27 cellular contexts compared by ENCODE assay signal in genomic region chr1:205472737-205473565, GRCh38. TPM values are rescaled to one million over a fixed set of nuclear protein-coding genes. Genes with fewer than 3 reads are reported as not detected.
DNase-seq lines count a peak whose midpoint lies in the region; ATAC-seq, FAIRE-seq and TF ChIP-seq lines count a peak whose summit lies in the region.
"Had no signal": no experiment of that assay in that cellular context is flagged by ENCODE, and none has a peak within 500 bp of the region (broad histone marks: within the 10 kb centered on the region; RNA-seq: fewer than 3 reads in every experiment).

No MANE protein-coding gene starts in this region.

- H3K27me3 Mint-ChIP-seq in WTC11 (ENCODE audit: low read depth): peaks cover 38% of the 10 kb centered on the region
- H3K27me3 Mint-ChIP-seq in nephron progenitor cell (ENCODE audit: low read depth, poor library complexity): peaks cover 33% of the 10 kb centered on the region

- H3K36me3 Mint-ChIP-seq in WTC11 (peaks cover 15% of the 10 kb centered on the region), nephron progenitor cell (ENCODE audit: low read depth) (no peaks in the 10 kb centered on the region)
- H3K36me3 Mint-ChIP-seq: CD4-positive, alpha-beta memory T cell had no signal

- H3K9me3 Mint-ChIP-seq in WTC11 (peaks cover 17% of the 10 kb centered on the region), nephron progenitor cell (peaks cover 15% of the 10 kb centered on the region)

- peaks cover 37% of the 10 kb centered on the region for H3K4me1 Mint-ChIP-seq in WTC11
- H3K4me1 Mint-ChIP-seq in nephron progenitor cell: peaks cover 51% of the 10 kb centered on the region

- peak; percentile 35 for DNase-seq in DMS 273 (lab: John Stamatoyannopoulos, UW; ENCODE audit: unreplicated experiment)
- DNase-seq in DMS 273 treated with DMSO at 0.1 percent for 48 hours (lab: John Stamatoyannopoulos, UW): no peak
- peak; percentile 41 for DNase-seq in HTR-8/SVneo (ENCODE audit: insufficient read length, low spot score)
- no peak for DNase-seq in WTC11 (ENCODE audit: low spot score)
- peak; percentile 42 for DNase-seq in nephron progenitor cell
- no peak for DNase-seq in GM10248 (ENCODE audit: extremely low spot score)
- DNase-seq in SKM-1 treated with dmso at 0.1 percent for 144 hours (lab: John Stamatoyannopoulos, UW; ENCODE audit: unreplicated experiment): no peak
- no peak for DNase-seq in hippocampal formation (lab: John Stamatoyannopoulos, UW)
- DNase-seq: activated CD4-positive, alpha-beta T cell treated with anti-CD3 and anti-CD28 coated beads, Interleukin-2, amount 50 U/mL, for 4 hours; activated naive CD4-positive, alpha-beta T cell treated with anti-CD3 and anti-CD28 coated beads, Interleukin-2, amount 50 U/mL, for 16 hours; amniotic stem cell; CD4-positive, alpha-beta memory T cell; effector CD4-positive, alpha-beta T cell; erythroblast; GOT3; Karpas-422; mucosa of descending colon; NCI-H146; NCI-H774; stimulated activated CD4-positive, alpha-beta T cell treated with anti-CD3 and anti-CD28 coated beads, Interleukin-12 subunit alpha, Interleukin-12 subunit beta, amount 100 ng/mL, for 4 hours; stimulated activated CD4-positive, alpha-beta T cell treated with anti-CD3 and anti-CD28 coated beads, Interleukin-4, amount 100 ng/mL, for 24 hours; substantia nigra; T-helper 9 cell; upper lobe of right lung had no signal

- no peak for TF ChIP-seq CTCF in WTC11 (IDR thresholded peaks at IDR 0.05)
- TF ChIP-seq CTCF in nephron progenitor cell (IDR thresholded peaks at IDR 0.05): no peak
- no peak for TF ChIP-seq CTCF in GM10248 (IDR thresholded peaks at IDR 0.05; ENCODE audit: control extremely low read depth, extremely low read depth, low read depth, missing control alignments)

- POLR2A ChIA-PET in WTC11 (lab: Charles Lee) (interaction anchor here (0.6 to 1.0 kb wide), 2 partner anchors 42 to 172 kb away, joined by 3 read pairs; no protein-coding TSS in a partner anchor), GM10248 (lab: Yijun Ruan, JAX) (no interaction called here)

- CTCF ChIA-PET in WTC11 (lab: Charles Lee) (interaction anchor here (0.7 to 4.7 kb wide), 8 partner anchors 14 to 749 kb away, joined by 3 to 51 read pairs (median 4); partner anchors contain the start of gene BLACAT1), GM10248 (lab: Yijun Ruan, JAX) (interaction anchor here (1.0 to 4.4 kb wide), 4 partner anchors 12 to 119 kb away, joined by 3 to 49 read pairs (median 4); no protein-coding TSS in a partner anchor)

- H3K27ac Mint-ChIP-seq in WTC11 (no peak overlapping the region), nephron progenitor cell (no peak overlapping the region)
- H3K27ac Mint-ChIP-seq: stimulated activated memory B cell treated with anti-CD40 and anti-IgM and Interleukin-4, amounts not matched to agents 10 μg/mL and 1 μg/mL and 100 μg/mL, for 72 hours had no signal

- peak overlapping the region; percentile 10 for H3K4me3 Mint-ChIP-seq in WTC11
- peak overlapping the region; percentile 55 for H3K4me3 Mint-ChIP-seq in nephron progenitor cell
- H3K4me3 Mint-ChIP-seq: CD4-positive, alpha-beta memory T cell; neural crest cell; stimulated activated memory B cell treated with anti-CD40 and anti-IgM and Interleukin-4, amounts not matched to agents 10 μg/mL and 1 μg/mL and 100 μg/mL, for 72 hours had no signal

- no peak for FAIRE-seq in HTR-8/SVneo (lab: Jason Lieb, UNC)

- ATAC-seq in WTC11: peak; percentile 49
- ATAC-seq: mucosa of descending colon; sciatic nerve; stimulated activated memory B cell treated with anti-CD40 and anti-IgM and Interleukin-4, amounts not matched to agents 10 μg/mL and 1 μg/mL and 100 μg/mL, for 72 hours; upper lobe of right lung had no signal

TF ChIP-seq in WTC11, 78 proteins besides CTCF, POLR2A, EP300 and RAD21:
- TF ChIP-seq ZNF263 (CRISPR knock-in tag; IDR thresholded peaks at IDR 0.05; ENCODE audit: low read depth): no peak
- no peak for TF ChIP-seq ATF2 (CRISPR knock-in tag; IDR thresholded peaks at IDR 0.05; ENCODE audit: borderline replicate concordance, low read depth)
- TF ChIP-seq MYBL2 (CRISPR knock-in tag; IDR thresholded peaks at IDR 0.05): no peak
- TF ChIP-seq TP53 (CRISPR knock-in tag; IDR thresholded peaks at IDR 0.05): no peak
- TF ChIP-seq ZNF512 (CRISPR knock-in tag; IDR thresholded peaks at IDR 0.05; ENCODE audit: borderline replicate concordance): 0 out of 2 replicates have a peak, but pooled peaks have one; percentile 17

RNA-seq across cellular contexts. Expression of gene BLACAT1, which starts 17.1 kb away (rescaled TPM):
- 5.2 to 9.8 TPM (median 5.3 TPM) in 3 replicates for total RNA-seq in WTC11 (2021)

RNA-seq across cellular contexts. Expression of gene CDK18, which starts 31.5 kb away (rescaled TPM):
- 62.1 to 71.9 TPM (median 64.7 TPM) in 3 replicates for total RNA-seq in WTC11 (2021)

RNA-seq across cellular contexts. Expression of gene LEMD1, which starts 51.1 kb away (rescaled TPM):
- 14.7 to 26.3 TPM (median 15.3 TPM) in 3 replicates for total RNA-seq in WTC11 (2021)
- total RNA-seq: mucosa of descending colon, sciatic nerve had no signal

Comparison
In these comparisons a context has a peak if more than half of its experiments do, and no peak if none do; other contexts are left out.
1. DNase-seq: peak in DMS 273 (single experiment), HTR-8/SVneo (single experiment) and nephron progenitor cell (single experiment); none in DMS 273 treated with DMSO at 0.1 percent for 48 hours (single experiment), WTC11 (single experiment), GM10248 (single experiment), SKM-1 treated with dmso at 0.1 percent for 144 hours (single experiment) and hippocampal formation (0 of 2).